Comparison of ENCODE assay signal across 22 cellular contexts in the genomic region with DNA sequence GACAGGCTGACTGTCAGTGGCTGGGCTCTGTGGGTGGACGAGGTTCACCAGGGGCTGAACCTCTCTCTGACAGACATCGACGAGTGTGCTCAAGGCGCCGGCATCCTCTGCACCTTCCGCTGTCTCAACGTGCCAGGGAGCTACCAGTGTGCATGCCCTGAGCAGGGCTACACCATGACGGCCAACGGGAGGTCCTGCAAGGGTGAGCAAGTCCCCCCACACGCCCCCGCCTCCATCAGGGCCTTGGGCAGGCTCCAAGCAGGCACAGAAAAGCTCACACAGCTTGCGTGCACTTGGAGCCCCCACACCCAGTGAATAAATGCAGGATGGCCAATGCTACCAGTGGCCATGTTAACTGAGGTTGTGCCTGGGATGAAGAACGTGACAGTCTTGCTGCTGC.
A peak's percentile ranks its signal among the peaks of the same experiment; 100 is the strongest.
DNase-seq lines count a peak whose midpoint lies in the region; ATAC-seq, FAIRE-seq and TF ChIP-seq lines count a peak whose summit lies in the region.
"Had no signal": no experiment of that assay in that cellular context is flagged by ENCODE, and none has a peak within 500 bp of the region (broad histone marks: within the 10 kb centered on the region; RNA-seq: fewer than 3 reads in every experiment).

No MANE protein-coding gene starts in this region.

- peak overlapping the region; percentile 42 for H2AK9ac ChIP-seq in IMR-90 (replicated peaks; ENCODE audit: low read depth, low read length, poor library complexity)

- H3K23ac ChIP-seq in IMR-90 (ENCODE audit: low read depth, low read length) = no peak overlapping the region

- H2BK15ac ChIP-seq in IMR-90 (ENCODE audit: low read depth, low read length) = no peak overlapping the region

- intact Hi-C loops in Right ventricle myocardium inferior (cut with DNase I) (no loop called here), left cardiac atrium (cut with DNase I) (no loop called here), IMR-90 (cut with micrococcal nuclease) (no loop called here)

- no peaks in the 10 kb centered on the region for H3K27me3 Mint-ChIP-seq in mesothelial cell of epicardium (ENCODE audit: low read depth)
- H3K27me3 Mint-ChIP-seq: B cell; CD4-positive, alpha-beta T cell had no signal

- no peaks in the 10 kb centered on the region for H3K36me3 Mint-ChIP-seq in mesothelial cell of epicardium

- CTCF ChIA-PET in IMR-90 (lab: Yijun Ruan, JAX) = no interaction called here

- H2BK5ac ChIP-seq in IMR-90 (ENCODE audit: low read depth, low read length, poor library complexity, severe bottlenecking) = no peak overlapping the region

- H3K18ac ChIP-seq in IMR-90 (ENCODE audit: low read depth, low read length) = no peak overlapping the region

- no peak overlapping the region for H3K14ac ChIP-seq in IMR-90 (replicated peaks; ENCODE audit: low read depth, low read length)

- H3K27me3 ChIP-seq in IMR-90 (ENCODE audit: control insufficient read depth, insufficient read depth, low read length) = no peaks in the 10 kb centered on the region
- no peaks in the 10 kb centered on the region for H3K27me3 ChIP-seq in bronchial epithelial cell (ENCODE audit: control insufficient read depth, insufficient read depth, low read length)
- H3K27me3 ChIP-seq in gastroesophageal sphincter = no peaks in the 10 kb centered on the region
- H3K27me3 ChIP-seq: BLaER1 treated with 17β-estradiol and CSF1 and Interleukin-3, amounts not matched to agents 10 nM and 100 nM had no signal

- H3K9me3 Mint-ChIP-seq in mesothelial cell of epicardium = no peaks in the 10 kb centered on the region
- H3K9me3 Mint-ChIP-seq: CD4-positive, alpha-beta T cell; CD8-positive, alpha-beta T cell had no signal

- no peak overlapping the region for H3K9ac ChIP-seq in IMR-90 (ENCODE audit: low read depth, low read length)
- H3K9ac ChIP-seq: BLaER1 treated with 17β-estradiol and CSF1 and Interleukin-3, amounts not matched to agents 10 nM and 100 nM had no signal

- no peak overlapping the region for H3K4ac ChIP-seq in IMR-90 (ENCODE audit: low read depth, low read length)

- H4K91ac ChIP-seq in IMR-90 (ENCODE audit: insufficient read depth, low read depth, low read length) = no peak overlapping the region

- H3K56ac ChIP-seq in IMR-90 (ENCODE audit: extremely low read depth, insufficient read depth, low read length) = no peak overlapping the region

- H3K9me1 ChIP-seq in IMR-90 (ENCODE audit: insufficient read depth, low read length) = no peaks in the 10 kb centered on the region

- no peak overlapping the region for H2BK120ac ChIP-seq in IMR-90 (ENCODE audit: low read depth, low read length)

- no peak overlapping the region for H2BK20ac ChIP-seq in IMR-90 (ENCODE audit: low read depth, low read length)

- H3K4me1 ChIP-seq in IMR-90 (ENCODE audit: control insufficient read depth, insufficient read depth, low read length) (no peaks in the 10 kb centered on the region), gastroesophageal sphincter (no peaks in the 10 kb centered on the region)
- H3K4me1 ChIP-seq: A549, Caco-2 had no signal

- H3K27ac ChIP-seq in IMR-90 (ENCODE audit: insufficient read depth, low read length) (no peak overlapping the region), gastroesophageal sphincter (no peak overlapping the region)
- H3K27ac ChIP-seq: 22Rv1; A549; BLaER1 treated with 17β-estradiol and CSF1 and Interleukin-3, amounts not matched to agents 10 nM and 100 nM; C4-2B had no signal

- in situ Hi-C loops in IMR-90 (cut with MboI; ENCODE audit: low sequenced_read_pairs) = no loop called here

- H3K9me3 ChIP-seq in IMR-90 (ENCODE audit: control insufficient read depth, insufficient read depth, low read length) (no peaks in the 10 kb centered on the region), gastroesophageal sphincter (no peaks in the 10 kb centered on the region)
- H3K9me3 ChIP-seq: A549; BLaER1 treated with 17β-estradiol and CSF1 and Interleukin-3, amounts not matched to agents 10 nM and 100 nM; Caco-2 had no signal

- TF ChIP-seq CTCF in IMR-90 (conservative IDR thresholded peaks at IDR 0.05; ENCODE audit: low read depth, low read length) = no peak
- no peak for TF ChIP-seq CTCF in bronchial epithelial cell (IDR thresholded peaks at IDR 0.05; ENCODE audit: insufficient read depth, low read length, severe bottlenecking)
- no peak for TF ChIP-seq CTCF in mesothelial cell of epicardium (IDR thresholded peaks at IDR 0.05; ENCODE audit: unreplicated experiment)
- no peak for TF ChIP-seq CTCF in gastroesophageal sphincter (IDR thresholded peaks at IDR 0.05)

- 62% methylated on average over 3 of the region's 13 CpGs; no CpG with 5 or more reads in 1 of the 2 experiments for WGBS in IMR-90 (ENCODE audit: extremely low coverage in 2 of 2, insufficient read length in 1 of 2), 2 experiments
- WGBS in gastroesophageal sphincter (ENCODE audit: low coverage in 1 of 2), 2 donors = 60 to 76% methylated on average over 2 to 8 of the region's 13 CpGs

- H3K79me1 ChIP-seq in IMR-90 (ENCODE audit: low read depth in 1 of 2, low read length in 2 of 2) = no peaks in the 10 kb centered on the region

- H3K4me1 Mint-ChIP-seq in mesothelial cell of epicardium = no peaks in the 10 kb centered on the region
- H3K4me1 Mint-ChIP-seq: B cell had no signal

- ATAC-seq in Right ventricle myocardium inferior = no peak
- no peak for ATAC-seq in left cardiac atrium
- ATAC-seq in IMR-90 (ENCODE audit: low read depth) = no peak
- ATAC-seq in gastroesophageal sphincter = no peak
- ATAC-seq: A549; CD8-positive, alpha-beta T cell had no signal

- peak; percentile 43 for FAIRE-seq in bronchial epithelial cell (lab: Jason Lieb, UNC)
- FAIRE-seq: A549, D721Med, G401.6, GM12891, GM19239 had no signal

- H3K36me3 ChIP-seq in IMR-90 (ENCODE audit: control insufficient read depth, insufficient read depth, low read length) = no peaks in the 10 kb centered on the region
- H3K36me3 ChIP-seq in bronchial epithelial cell (ENCODE audit: control insufficient read depth, insufficient read depth, low read length) = no peaks in the 10 kb centered on the region
- H3K36me3 ChIP-seq in gastroesophageal sphincter = peaks cover 0 to 52% of the 10 kb centered on the region in 2 donors
- H3K36me3 ChIP-seq: BLaER1 treated with 17β-estradiol and CSF1 and Interleukin-3, amounts not matched to agents 10 nM and 100 nM had no signal

- DNase-seq in Right ventricle myocardium inferior (ENCODE audit: missing footprints) = peak; percentile 61
- DNase-seq in left cardiac atrium = no peak
- no peak for DNase-seq in IMR-90
- DNase-seq in bronchial epithelial cell (ENCODE audit: low read depth) = no peak
- DNase-seq in mesothelial cell of epicardium (ENCODE audit: low spot score in 2 of 2, unreplicated experiment in 2 of 2) = no peak
- DNase-seq: AML-193; Caco-2; Calu3; CD4-positive, alpha-beta T cell; CD8-positive, alpha-beta T cell; DMS79 treated with DMSO at 0.1 percent for 48 hours; GF-D8 had no signal

- no peak overlapping the region for H3K27ac Mint-ChIP-seq in mesothelial cell of epicardium
- H3K27ac Mint-ChIP-seq: B cell; CD4-positive, alpha-beta T cell; CD8-positive, alpha-beta T cell had no signal

- dilution Hi-C loops in IMR-90 (cut with HindIII; ENCODE audit: low sequenced_read_pairs, unreplicated experiment) = no loop called here

- TF ChIP-seq POLR2A in IMR-90 (IDR thresholded peaks at IDR 0.05; ENCODE audit: low read depth, low read length) = no peak
- no peak for TF ChIP-seq POLR2A in gastroesophageal sphincter (IDR thresholded peaks at IDR 0.05)

- H3K4me2 ChIP-seq in IMR-90 (ENCODE audit: low read depth, low read length) = no peak overlapping the region
- H3K4me2 ChIP-seq: A549; BLaER1 treated with 17β-estradiol and CSF1 and Interleukin-3, amounts not matched to agents 10 nM and 100 nM had no signal

- no peak overlapping the region for H3K4me3 ChIP-seq in IMR-90 (ENCODE audit: insufficient read depth, low read depth, low read length)
- H3K4me3 ChIP-seq in bronchial epithelial cell (ENCODE audit: low read depth, low read length) = no peak overlapping the region
- H3K4me3 ChIP-seq in gastroesophageal sphincter = no peak overlapping the region
- H3K4me3 ChIP-seq: A549; BLaER1 treated with 17β-estradiol and CSF1 and Interleukin-3, amounts not matched to agents 10 nM and 100 nM had no signal

- no peak overlapping the region for H2AFZ ChIP-seq in IMR-90 (replicated peaks; ENCODE audit: low read length, poor library complexity)

- H4K20me1 ChIP-seq in IMR-90 (ENCODE audit: insufficient read depth, low read length) = no peaks in the 10 kb centered on the region
- H4K20me1 ChIP-seq: BLaER1 treated with 17β-estradiol and CSF1 and Interleukin-3, amounts not matched to agents 10 nM and 100 nM had no signal

- TF ChIP-seq RAD21 in IMR-90 (IDR thresholded peaks at IDR 0.05; ENCODE audit: low read length) = no peak

- no TSS peak for BruUV-seq in IMR-90 (replicated peaks; lab: Mats Ljungman, UMichigan)

- no peak overlapping the region for H4K5ac ChIP-seq in IMR-90 (ENCODE audit: low read depth, low read length)

- POLR2A ChIA-PET in IMR-90 (lab: Charles Lee; ENCODE audit: unreplicated experiment) = no interaction called here

- H3K4me3 Mint-ChIP-seq in mesothelial cell of epicardium = no peak overlapping the region
- H3K4me3 Mint-ChIP-seq: B cell; CD4-positive, alpha-beta T cell; CD8-positive, alpha-beta T cell had no signal

- no peak for TF ChIP-seq EP300 in gastroesophageal sphincter (IDR thresholded peaks at IDR 0.05)

- H2AK5ac ChIP-seq in IMR-90 (ENCODE audit: low read depth, low read length) = no peak overlapping the region

- H4K8ac ChIP-seq in IMR-90 (ENCODE audit: low read depth in 2 of 2, low read length in 2 of 2) = no peak overlapping the region

TF ChIP-seq in IMR-90, 13 proteins besides CTCF, POLR2A, EP300 and RAD21:
- TF ChIP-seq, protein P1, sequence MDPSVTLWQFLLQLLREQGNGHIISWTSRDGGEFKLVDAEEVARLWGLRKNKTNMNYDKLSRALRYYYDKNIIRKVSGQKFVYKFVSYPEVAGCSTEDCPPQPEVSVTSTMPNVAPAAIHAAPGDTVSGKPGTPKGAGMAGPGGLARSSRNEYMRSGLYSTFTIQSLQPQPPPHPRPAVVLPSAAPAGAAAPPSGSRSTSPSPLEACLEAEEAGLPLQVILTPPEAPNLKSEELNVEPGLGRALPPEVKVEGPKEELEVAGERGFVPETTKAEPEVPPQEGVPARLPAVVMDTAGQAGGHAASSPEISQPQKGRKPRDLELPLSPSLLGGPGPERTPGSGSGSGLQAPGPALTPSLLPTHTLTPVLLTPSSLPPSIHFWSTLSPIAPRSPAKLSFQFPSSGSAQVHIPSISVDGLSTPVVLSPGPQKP (IDR thresholded peaks at IDR 0.05; ENCODE audit: borderline replicate concordance, low read depth, low read length) = no peak
